In the genomic region with DNA sequence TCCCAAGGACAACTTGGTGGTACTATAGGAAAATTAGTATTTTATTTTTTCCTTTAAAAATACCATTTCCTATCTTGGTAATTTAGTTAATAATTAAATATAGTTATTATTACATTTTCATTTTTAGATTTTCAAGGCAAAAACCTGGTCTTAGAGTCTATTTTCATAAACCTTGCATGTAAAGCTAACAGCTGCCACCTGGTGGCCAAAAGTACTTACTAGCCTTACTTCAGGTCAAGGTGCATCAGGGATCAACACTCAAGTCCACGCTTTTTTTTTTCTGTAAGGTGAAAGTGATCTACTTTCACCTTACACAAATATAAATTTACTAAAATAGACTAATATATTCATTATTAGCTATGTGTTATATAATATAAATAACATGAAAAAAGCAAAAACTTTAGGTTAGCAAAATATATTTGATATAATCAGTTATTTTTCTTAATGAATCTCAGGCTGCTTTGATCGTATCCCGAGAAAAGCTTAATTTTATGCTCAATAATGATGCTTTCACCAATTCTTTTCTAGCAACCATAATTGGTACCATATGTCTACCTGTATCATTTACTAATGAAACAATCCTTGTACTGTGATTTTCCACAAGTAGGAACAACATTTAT, we compare ENCODE assay signal across 8 cellular contexts.
A peak's percentile ranks its signal among the peaks of the same experiment; 100 is the strongest.
DNase-seq lines count a peak whose midpoint lies in the region; ATAC-seq and TF ChIP-seq lines count a peak whose summit lies in the region.

No MANE protein-coding gene starts in this region.

- H3K36me3 ChIP-seq in testis (ENCODE audit: low read depth, missing control alignments): no peaks in the 10 kb centered on the region

- no peaks in the 10 kb centered on the region for H3K4me1 Mint-ChIP-seq in activated T-helper 17 cell treated with anti-CD3 and anti-CD28 coated beads, Interleukin-2, amount 50 U/mL, for 72 hours

- H3K9me3 Mint-ChIP-seq in activated T-helper 17 cell treated with anti-CD3 and anti-CD28 coated beads, Interleukin-2, amount 50 U/mL, for 72 hours: no peaks in the 10 kb centered on the region

- no peaks in the 10 kb centered on the region for H3K9me3 ChIP-seq in testis

- WGBS in testis, 2 donors: 72 to 76% methylated on average over 3 of the region's 3 CpGs

- H3K4me1 ChIP-seq in foreskin keratinocyte (no peaks in the 10 kb centered on the region), testis (no peaks in the 10 kb centered on the region)

- no peak for TF ChIP-seq POLR2A in testis (IDR thresholded peaks at IDR 0.05)

- ATAC-seq in GM19043 (IDR thresholded peaks at IDR 0.05; ENCODE audit: low read depth, unreplicated experiment) (peak; percentile 68), foreskin keratinocyte (peak; percentile 70), omental fat pad (ENCODE audit: low FRiP score) (no peak)
- peak; percentile 49 for ATAC-seq in activated T-helper 17 cell treated with anti-CD3 and anti-CD28 coated beads, Interleukin-2, amount 50 U/mL, for 72 hours (replicated peaks)

- H3K4me3 ChIP-seq in AG09309 (ENCODE audit: control insufficient read depth, low read depth, low read length): no peak overlapping the region
- no peak overlapping the region for H3K4me3 ChIP-seq in testis

- TF ChIP-seq CTCF in AG09309 (IDR thresholded peaks at IDR 0.05; ENCODE audit: control insufficient read depth, insufficient read depth, low read depth, low read length, missing control alignments): peak; percentile 76
- peak; percentile 80 for TF ChIP-seq CTCF in foreskin keratinocyte (conservative IDR thresholded peaks at IDR 0.05)
- TF ChIP-seq CTCF in omental fat pad (IDR thresholded peaks at IDR 0.05): no peak
- TF ChIP-seq CTCF in testis (IDR thresholded peaks at IDR 0.05): peak; percentile 28 to 82 (median 63)

- no peak overlapping the region for H3K27ac Mint-ChIP-seq in activated T-helper 17 cell treated with anti-CD3 and anti-CD28 coated beads, Interleukin-2, amount 50 U/mL, for 72 hours

- H3K4me3 Mint-ChIP-seq in activated T-helper 17 cell treated with anti-CD3 and anti-CD28 coated beads, Interleukin-2, amount 50 U/mL, for 72 hours: no peak overlapping the region

- peaks cover 27% of the 10 kb centered on the region for H3K36me3 Mint-ChIP-seq in activated T-helper 17 cell treated with anti-CD3 and anti-CD28 coated beads, Interleukin-2, amount 50 U/mL, for 72 hours (ENCODE audit: low read depth)

- peak; percentile 51 for DNase-seq in AG09309 (ENCODE audit: low read depth)
- DNase-seq in Kasumi-1 (lab: John Stamatoyannopoulos, UW): peak; percentile 72 to 78
- peak; percentile 82 for DNase-seq in RPMI8226
- DNase-seq in foreskin keratinocyte: peak; percentile 11 to 43
- DNase-seq in omental fat pad (ENCODE audit: low spot score): peak; percentile 82
- peak; percentile 93 for DNase-seq in testis

- no peak overlapping the region for H3K27ac ChIP-seq in foreskin keratinocyte
- H3K27ac ChIP-seq in testis: no peak overlapping the region

- no peaks in the 10 kb centered on the region for H3K27me3 Mint-ChIP-seq in activated T-helper 17 cell treated with anti-CD3 and anti-CD28 coated beads, Interleukin-2, amount 50 U/mL, for 72 hours

- intact Hi-C loops in testis (cut with DNase I; ENCODE audit: low total_unique reads): loop anchor here (10.0 kb wide), 1 partner anchor 65 kb away; a partner anchor contains a TSS

- no peaks in the 10 kb centered on the region for H3K27me3 ChIP-seq in foreskin keratinocyte
- no peaks in the 10 kb centered on the region for H3K27me3 ChIP-seq in testis

Comparison
In these comparisons a context has a peak if more than half of its experiments do, and no peak if none do; other contexts are left out.
1. DNase-seq: peak in every context shown above with its lines; median percentile 93 in testis; 82 in RPMI8226; 82 in omental fat pad; 75 in Kasumi-1; 51 in AG09309; 27 in foreskin keratinocyte.
2. CTCF ChIP-seq: peak in AG09309 (single experiment), foreskin keratinocyte (single experiment) and testis (3 of 3); none in omental fat pad (0 of 3).